Comparison of ENCODE assay signal across 10 cellular contexts in the genomic region with DNA sequence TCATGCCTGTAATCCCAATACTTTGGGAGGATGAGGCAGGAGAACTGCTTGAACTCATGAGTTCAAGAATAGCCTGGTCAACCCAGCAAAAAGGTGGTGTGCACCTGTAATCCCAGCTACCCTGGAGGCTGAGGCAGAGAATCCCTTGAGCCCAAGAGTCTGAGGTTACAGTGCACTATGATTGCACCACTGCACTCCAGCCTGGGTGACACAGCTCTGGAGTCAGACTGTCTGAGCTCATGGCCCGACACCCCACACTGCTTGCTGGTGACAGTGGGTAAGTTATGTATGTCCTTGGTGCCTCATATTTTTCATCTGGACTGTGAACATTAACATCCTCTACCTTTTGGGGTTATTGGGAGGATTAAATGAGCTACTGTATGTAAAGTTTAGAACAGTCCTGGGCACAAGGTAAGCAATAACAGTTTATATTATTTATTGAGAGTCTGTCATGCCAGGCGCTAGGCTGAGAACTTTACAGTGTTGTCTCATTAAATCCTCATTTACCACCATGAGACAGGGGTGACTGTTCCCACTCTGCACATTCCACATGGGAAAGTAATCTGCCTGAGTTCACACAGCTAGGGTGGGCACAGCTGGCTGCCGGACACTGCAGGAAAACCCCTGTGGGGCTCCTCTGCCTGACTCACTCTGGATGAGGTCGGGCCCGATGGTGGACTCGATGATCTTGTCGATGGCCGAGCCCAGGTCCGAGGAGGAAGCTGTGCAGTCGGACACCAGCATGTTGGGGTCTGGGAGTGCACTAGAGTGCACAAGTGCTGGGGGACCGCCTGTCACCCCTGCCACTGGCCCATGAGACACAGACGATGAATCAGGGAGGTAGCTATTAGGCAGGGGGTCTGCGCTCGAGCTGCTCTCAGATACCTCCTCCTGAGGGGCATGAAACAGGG. TPM values are rescaled to one million over a fixed set of nuclear protein-coding genes. Genes with fewer than 3 reads are reported as not detected.
DNase-seq lines count a peak whose midpoint lies in the region; ATAC-seq, FAIRE-seq and TF ChIP-seq lines count a peak whose summit lies in the region.
"Had no signal": no experiment of that assay in that cellular context is flagged by ENCODE, and none has a peak within 500 bp of the region (broad histone marks: within the 10 kb centered on the region; RNA-seq: fewer than 3 reads in every experiment).

No MANE protein-coding gene starts in this region.

- H3K9me3 ChIP-seq in GM12878 (replicated peaks; ENCODE audit: control insufficient read depth, insufficient read depth, low read length) (no peaks in the 10 kb centered on the region; the same call in 2 of the 3 replicates), stomach (no peaks in the 10 kb centered on the region)

- intact Hi-C loops in CD14-positive monocyte (cut with micrococcal nuclease): no loop called here
- intact Hi-C loops in GM12878 (cut with micrococcal nuclease; ENCODE audit: unreplicated experiment): no loop called here
- intact Hi-C loops in stomach (cut with DNase I; ENCODE audit: low total_unique reads): loop anchor here (10.0 kb wide), 1 partner anchor 154 kb away; the partner anchor contains the start of gene UBE2C

- ATAC-seq in GM12878: no peak
- ATAC-seq in natural killer cell treated with Interleukin-12 subunit alpha and Interleukin-12 subunit beta and Interleukin-15 and Interleukin-18, amount 100 ng/mL, for 72 hours: no peak
- ATAC-seq in HG03025 (IDR thresholded peaks at IDR 0.05; ENCODE audit: low FRiP score, unreplicated experiment): no peak
- ATAC-seq in GM21447 (IDR thresholded peaks at IDR 0.05; ENCODE audit: unreplicated experiment): no peak
- ATAC-seq: esophagus mucosa had no signal

- H3K4me1 Mint-ChIP-seq in CD14-positive monocyte (peaks cover 31% of the 10 kb centered on the region), HFFc6 (ENCODE audit: low read depth) (peaks cover 31% of the 10 kb centered on the region)
- H3K4me1 Mint-ChIP-seq in natural killer cell treated with Interleukin-12 subunit alpha and Interleukin-12 subunit beta and Interleukin-15 and Interleukin-18, amount 100 ng/mL, for 72 hours (ENCODE audit: low read depth in 2 of 2): peaks cover 17 to 22% of the 10 kb centered on the region in 2 donors

- peak overlapping the region; percentile 81; the same call in 1 of the 2 replicates for H3K4me3 ChIP-seq in GM12878
- H3K4me3 ChIP-seq in stomach: peak overlapping the region in 2 of 4 donors; percentile 81 to 96

- RAD21 ChIA-PET in GM12878 (lab: Charles Lee; ENCODE audit: unreplicated experiment): interaction anchor here (1.1 to 4.1 kb wide), 9 partner anchors 8 to 169 kb away, joined by 3 to 26 read pairs (median 13); partner anchors contain the start of genes PCIF1 and UBE2C

- H3K27ac Mint-ChIP-seq in CD14-positive monocyte: peak overlapping the region in 5 of 7 donors; percentile 23 to 100 (median 45)
- peak overlapping the region; percentile 100 for H3K27ac Mint-ChIP-seq in HFFc6
- peak overlapping the region in 1 of 2 donors; percentile 95 for H3K27ac Mint-ChIP-seq in natural killer cell treated with Interleukin-12 subunit alpha and Interleukin-12 subunit beta and Interleukin-15 and Interleukin-18, amount 100 ng/mL, for 72 hours

- H3K36me3 ChIP-seq in GM12878 (ENCODE audit: control insufficient read depth in 2 of 2, insufficient read depth in 2 of 2, low read length in 1 of 2): peaks cover 8 to 23% of the 10 kb centered on the region in 2 experiments
- H3K36me3 ChIP-seq in stomach: peaks cover 51 to 57% (median 56%) of the 10 kb centered on the region in 4 donors

- SMC1A ChIA-PET in GM12878 (lab: Charles Lee; ENCODE audit: uncharacterized antibody, unreplicated experiment): interaction anchor here (0.7 to 3.6 kb wide), 18 partner anchors 9 to 440 kb away, joined by 3 to 34 read pairs (median 5); partner anchors contain the start of genes PCIF1 and UBE2C

- no peak for TF ChIP-seq EP300 in GM12878 (IDR thresholded peaks at IDR 0.05; ENCODE audit: borderline replicate concordance in 1 of 2, control insufficient read depth in 1 of 2, low read depth in 2 of 2, low read length in 2 of 2)
- no peak for TF ChIP-seq EP300 in stomach (IDR thresholded peaks at IDR 0.05)

- BruUV-seq in GM12878 (replicated peaks; lab: Mats Ljungman, UMichigan): no TSS peak

- FAIRE-seq in GM12878 (lab: Jason Lieb, UNC): no peak

- H3K27me3 ChIP-seq in GM12878 (replicated peaks in 1 of 2; ENCODE audit: control insufficient read depth in 2 of 2, insufficient read depth in 2 of 2, low read length in 1 of 2) (no peaks in the 10 kb centered on the region), stomach (no peaks in the 10 kb centered on the region)

- H3K9me3 Mint-ChIP-seq in CD14-positive monocyte (no peaks in the 10 kb centered on the region), HFFc6 (no peaks in the 10 kb centered on the region)
- no peaks in the 10 kb centered on the region for H3K9me3 Mint-ChIP-seq in natural killer cell treated with Interleukin-12 subunit alpha and Interleukin-12 subunit beta and Interleukin-15 and Interleukin-18, amount 100 ng/mL, for 72 hours

- in situ Hi-C loops in GM12878 (cut with MboI): no loop called here

- H3K27ac ChIP-seq in GM12878 (ENCODE audit: control insufficient read depth, insufficient read depth) (0 out of 2 replicates have a peak overlapping the region, but pooled peaks have one; percentile 20), stomach (peak overlapping the region in 2 of 5 donors; percentile 99)

- no peaks in the 10 kb centered on the region for H3K27me3 Mint-ChIP-seq in CD14-positive monocyte (ENCODE audit: low read depth in 3 of 3)
- peaks cover 4% of the 10 kb centered on the region for H3K27me3 Mint-ChIP-seq in HFFc6 (ENCODE audit: insufficient read depth)
- H3K27me3 Mint-ChIP-seq in natural killer cell treated with Interleukin-12 subunit alpha and Interleukin-12 subunit beta and Interleukin-15 and Interleukin-18, amount 100 ng/mL, for 72 hours: no peaks in the 10 kb centered on the region

- H3K36me3 Mint-ChIP-seq in CD14-positive monocyte (peaks cover 39 to 55% of the 10 kb centered on the region in 2 donors), HFFc6 (ENCODE audit: low read depth) (peaks cover 9% of the 10 kb centered on the region; the same call in 1 of the 2 replicates)
- H3K36me3 Mint-ChIP-seq in natural killer cell treated with Interleukin-12 subunit alpha and Interleukin-12 subunit beta and Interleukin-15 and Interleukin-18, amount 100 ng/mL, for 72 hours: peaks cover 10% of the 10 kb centered on the region

- H3K4me1 ChIP-seq in GM12878 (ENCODE audit: control insufficient read depth, insufficient read depth, low read length): peaks cover 9% of the 10 kb centered on the region
- peaks cover 13 to 40% (median 31%) of the 10 kb centered on the region in 4 donors for H3K4me1 ChIP-seq in stomach

- CTCF ChIA-PET in GM12878 (lab: Yijun Ruan, JAX): interaction anchor here (0.7 to 12.1 kb wide), 44 partner anchors 9 to 719 kb away, joined by 3 to 151 read pairs (median 5); partner anchors contain the start of genes ACOT8, DNTTIP1, MMP9 and PCIF1

- no peak for TF ChIP-seq RAD21 in GM12878 (IDR thresholded peaks at IDR 0.05; ENCODE audit: insufficient read depth, low read depth, low read length)

- TF ChIP-seq POLR2A in GM12878 (IDR thresholded peaks at IDR 0.05; ENCODE audit: low read depth, low read length): no peak
- no peak for TF ChIP-seq POLR2A in stomach (IDR thresholded peaks at IDR 0.05)

- H2AFZ ChIP-seq in GM12878 (ENCODE audit: control insufficient read depth, low read depth, low read length): no peak overlapping the region

- DNase-seq in CD14-positive monocyte (ENCODE audit: low spot score) (peak; percentile 43), HFFc6 (peak; percentile 29), GM12878 (ENCODE audit: low read depth, low spot score) (no peak), stomach (no peak), kidney glomerular epithelial cell (lab: John Stamatoyannopoulos, UW) (no peak)
- no peak for DNase-seq in natural killer cell treated with Interleukin-12 subunit alpha and Interleukin-12 subunit beta and Interleukin-15 and Interleukin-18, amount 100 ng/mL, for 72 hours (ENCODE audit: low spot score)
- DNase-seq: NCI-H187 had no signal

- no peak for TF ChIP-seq CTCF in CD14-positive monocyte (IDR thresholded peaks at IDR 0.05)
- TF ChIP-seq CTCF in HFFc6 (IDR thresholded peaks at IDR 0.05): no peak
- no peak for TF ChIP-seq CTCF in GM12878 (IDR thresholded peaks at IDR 0.05 in 2 of 3, conservative IDR thresholded peaks at IDR 0.05 in 1 of 3; ENCODE audit: control insufficient read depth in 2 of 3, extremely low read depth in 1 of 3, insufficient read depth in 1 of 3, low read depth in 3 of 3, low read length in 3 of 3)
- no peak for TF ChIP-seq CTCF in stomach (IDR thresholded peaks at IDR 0.05)

- H3K9ac ChIP-seq in GM12878 (ENCODE audit: control insufficient read depth, insufficient read depth, low read length): peak overlapping the region; percentile 18

- POLR2A ChIA-PET in GM12878 (lab: Charles Lee): interaction anchor here (1.1 to 3.5 kb wide), 5 partner anchors 8 to 77 kb away, joined by 3 to 50 read pairs (median 9); partner anchors contain the start of genes CTSA, NEURL2 and PCIF1

- H3K4me2 ChIP-seq in GM12878 (ENCODE audit: control insufficient read depth, insufficient read depth): peak overlapping the region; percentile 83

- H3K4me3 Mint-ChIP-seq in CD14-positive monocyte (no peak overlapping the region), HFFc6 (peak overlapping the region; percentile 86)
- peak overlapping the region; percentile 99 for H3K4me3 Mint-ChIP-seq in natural killer cell treated with Interleukin-12 subunit alpha and Interleukin-12 subunit beta and Interleukin-15 and Interleukin-18, amount 100 ng/mL, for 72 hours

- H3K79me2 ChIP-seq in GM12878 (ENCODE audit: control insufficient read depth, insufficient read depth, low read length): peaks cover 34% of the 10 kb centered on the region

- WGBS in GM12878 (ENCODE audit: insufficient coverage, insufficient replicate concordance, low lambda C conversion rate, missing lambda C conversion rate): 94% methylated on average over 14 of the region's 14 CpGs
- WGBS in stomach, 5 donors: 78 to 91% (median 88%) methylated on average over 12 to 14 of the region's 14 CpGs

- no peaks in the 10 kb centered on the region for H4K20me1 ChIP-seq in GM12878 (ENCODE audit: control insufficient read depth, insufficient read depth)

RNA-seq across cellular contexts. Expression of gene ZNF335, which starts 2.9 kb away (rescaled TPM):
- polyA plus RNA-seq in CD14-positive monocyte (1 to 10 TPM; 2.7 to 3.1 TPM), GM12878 (2011; rRNA removed) (5.0 and 11.4 TPM in 2 replicates), GM12878 (2014; fragmentation: Illumina TruSeq; extraction: Trizol) (3.4 and 12.5 TPM in 2 replicates), GM12878 (2014; fragmentation: Nextera tagmentation; extraction: Ambion mirVana) (1 to 10 TPM in 1 of 2 experiments, under 1 TPM in 1; 0.74 to 1.2 TPM), GM12878 (2014; rRNA removed) (24.8 and 27.2 TPM in 2 replicates), GM12878 (2016; fragmentation: Nextera tagmentation; extraction: Ambion mirVana) (10 to 100 TPM; 16.5 to 19.5 TPM), stomach (10 to 100 TPM in 1 of 3 donors, 1 to 10 TPM in 2; 7.2 to 12.0 (median 9.3) TPM)
- total RNA-seq in HFFc6 (2021; fragmentation: NEBNext Ultra II Directional; extraction: Animal tissue kit (Norgen Biotek cat#: 25700)): 10 to 100 TPM; 13.1 to 14.6 (median 13.5) TPM
- total RNA-seq in GM12878 (2013; cell fraction: nucleolus; rRNA removed): 110 and 127 TPM in 2 replicates
- total RNA-seq in GM12878 (2014; rRNA removed) (19.9 and 24.2 TPM in 2 replicates), GM12878 (2014; rRNA removed; fragmentation: Illumina TruSeq; extraction: Trizol) (10.5 and 12.3 TPM in 2 replicates), GM12878 (2021) (25.0 and 30.1 TPM in 2 replicates), stomach (10 to 100 TPM in 4 of 5 donors, 1 to 10 TPM in 1; 8.3 to 72.3 (median 38.5) TPM)
- polyA plus RNA-seq in GM12878 (2011; ENCODE audit: low read depth): 6.9 TPM
- polyA plus RNA-seq in GM12878 (2011; cell fraction: cytosol; rRNA removed): 13.1 and 18.1 TPM in 2 replicates
- 80.6 and 103 TPM in 2 replicates for polyA plus RNA-seq in GM12878 (2011; cell fraction: nucleus; rRNA removed)
- polyA plus RNA-seq in GM12878 (2012): 13.7 and 15.3 TPM in 2 replicates
- polyA minus RNA-seq in GM12878 (2011; rRNA and poly(A)+ RNA removed): 28.2 and 32.4 TPM in 2 replicates
- 6.3 and 9.9 TPM in 2 replicates for polyA minus RNA-seq in GM12878 (2011; cell fraction: cytosol; rRNA and poly(A)+ RNA removed)
- polyA minus RNA-seq in GM12878 (2011; cell fraction: nucleus; rRNA and poly(A)+ RNA removed): 45.3 and 81.1 TPM in 2 replicates
- 10 to 100 TPM; 44.4 to 62.6 TPM for total RNA-seq in natural killer cell treated with Interleukin-12 subunit alpha and Interleukin-12 subunit beta and Interleukin-15 and Interleukin-18, amount 100 ng/mL, for 72 hours

RNA-seq across cellular contexts. Expression of gene PCIF1, which starts 34.6 kb away (rescaled TPM):
- polyA plus RNA-seq in CD14-positive monocyte: 10 to 100 TPM; 50.4 to 54.9 TPM
- total RNA-seq in HFFc6 (2021; fragmentation: NEBNext Ultra II Directional; extraction: Animal tissue kit (Norgen Biotek cat#: 25700)): 10 to 100 TPM; 14.8 to 23.1 (median 19.5) TPM
- total RNA-seq in GM12878 (2013; cell fraction: nucleolus; rRNA removed): 23.3 and 27.4 TPM in 2 replicates
- total RNA-seq in GM12878 (2014; rRNA removed): 13.8 and 14.3 TPM in 2 replicates
- total RNA-seq in GM12878 (2014; rRNA removed; fragmentation: Illumina TruSeq; extraction: Trizol): 7.7 and 9.9 TPM in 2 replicates
- total RNA-seq in GM12878 (2021): 29.2 and 29.9 TPM in 2 replicates
- 18.3 TPM for polyA plus RNA-seq in GM12878 (2011; ENCODE audit: low read depth)
- polyA plus RNA-seq in GM12878 (2011; rRNA removed): 9.6 and 13.3 TPM in 2 replicates
- polyA plus RNA-seq in GM12878 (2011; cell fraction: cytosol; rRNA removed): 23.5 and 24.0 TPM in 2 replicates
- polyA plus RNA-seq in GM12878 (2011; cell fraction: nucleus; rRNA removed): 53.5 and 55.4 TPM in 2 replicates
- 26.9 and 34.4 TPM in 2 replicates for polyA plus RNA-seq in GM12878 (2012)
- 13.4 and 23.4 TPM in 2 replicates for polyA plus RNA-seq in GM12878 (2014; fragmentation: Illumina TruSeq; extraction: Trizol)
- polyA plus RNA-seq in GM12878 (2014; fragmentation: Nextera tagmentation; extraction: Ambion mirVana): 10 to 100 TPM in 1 of 2 experiments, 1 to 10 TPM in 1; 8.4 to 10.1 TPM
- polyA plus RNA-seq in GM12878 (2014; rRNA removed): 21.4 and 22.5 TPM in 2 replicates
- polyA plus RNA-seq in GM12878 (2016; fragmentation: Nextera tagmentation; extraction: Ambion mirVana): 10 to 100 TPM; 32.7 to 32.9 TPM
- 15.1 and 24.4 TPM in 2 replicates for polyA minus RNA-seq in GM12878 (2011; rRNA and poly(A)+ RNA removed)
- 9.4 and 9.8 TPM in 2 replicates for polyA minus RNA-seq in GM12878 (2011; cell fraction: cytosol; rRNA and poly(A)+ RNA removed)
- polyA minus RNA-seq in GM12878 (2011; cell fraction: nucleus; rRNA and poly(A)+ RNA removed): 27.7 and 40.9 TPM in 2 replicates
- total RNA-seq in natural killer cell treated with Interleukin-12 subunit alpha and Interleukin-12 subunit beta and Interleukin-15 and Interleukin-18, amount 100 ng/mL, for 72 hours: 10 to 100 TPM; 33.7 to 41.1 TPM
- 10 to 100 TPM; 22.2 to 41.4 (median 32.5) TPM for total RNA-seq in stomach
- polyA plus RNA-seq in stomach: 10 to 100 TPM; 21.0 to 25.1 (median 21.1) TPM

RNA-seq across cellular contexts. Expression of gene MMP9, which starts 39.7 kb away (rescaled TPM):
- polyA plus RNA-seq in CD14-positive monocyte: 1 to 10 TPM in 1 of 2 donors, under 1 TPM in 1; 0.88 to 1.6 TPM
- not detected for total RNA-seq in HFFc6 (2021; fragmentation: NEBNext Ultra II Directional; extraction: Animal tissue kit (Norgen Biotek cat#: 25700))
- 0.15 TPM in 1 of 2 replicates, not detected in the other for total RNA-seq in GM12878 (2013; cell fraction: nucleolus; rRNA removed)
- 0.06 and 0.49 TPM in 2 replicates for total RNA-seq in GM12878 (2014; rRNA removed)
- 0.09 TPM in 1 of 2 replicates, not detected in the other for total RNA-seq in GM12878 (2014; rRNA removed; fragmentation: Illumina TruSeq; extraction: Trizol)
- 0.23 and 0.48 TPM in 2 replicates for total RNA-seq in GM12878 (2021)
- polyA plus RNA-seq in GM12878 (2011; ENCODE audit: low read depth): not detected
- polyA plus RNA-seq in GM12878 (2011; rRNA removed): 0.20 and 0.34 TPM in 2 replicates
- polyA plus RNA-seq in GM12878 (2011; cell fraction: cytosol; rRNA removed): 0.64 and 0.75 TPM in 2 replicates
- polyA plus RNA-seq in GM12878 (2011; cell fraction: nucleus; rRNA removed): 1.8 TPM in 2 replicates
- 0.28 TPM in 2 replicates for polyA plus RNA-seq in GM12878 (2012)
- polyA plus RNA-seq in GM12878 (2014; fragmentation: Illumina TruSeq; extraction: Trizol): 0.10 TPM in 1 of 2 replicates, not detected in the other
- under 1 TPM in 1 of 2 experiments, not detected in 1; 0.04 TPM for polyA plus RNA-seq in GM12878 (2014; fragmentation: Nextera tagmentation; extraction: Ambion mirVana)
- 0.09 and 0.18 TPM in 2 replicates for polyA plus RNA-seq in GM12878 (2014; rRNA removed)
- under 1 TPM; 0.09 to 0.20 TPM for polyA plus RNA-seq in GM12878 (2016; fragmentation: Nextera tagmentation; extraction: Ambion mirVana)
- 0.15 and 0.31 TPM in 2 replicates for polyA minus RNA-seq in GM12878 (2011; rRNA and poly(A)+ RNA removed)
- 0.94 and 1.0 TPM in 2 replicates for polyA minus RNA-seq in GM12878 (2011; cell fraction: cytosol; rRNA and poly(A)+ RNA removed)
- polyA minus RNA-seq in GM12878 (2011; cell fraction: nucleus; rRNA and poly(A)+ RNA removed): 0.36 TPM in 1 of 2 replicates, not detected in the other
- total RNA-seq in natural killer cell treated with Interleukin-12 subunit alpha and Interleukin-12 subunit beta and Interleukin-15 and Interleukin-18, amount 100 ng/mL, for 72 hours: under 1 TPM in 1 of 2 donors, not detected in 1; 0.17 TPM
- total RNA-seq in stomach: 1 to 10 TPM in 2 of 5 donors, not detected in 3; 1.3 to 5.1 TPM
- 1 to 10 TPM in 2 of 3 donors, under 1 TPM in 1; 0.31 to 1.9 (median 1.2) TPM for polyA plus RNA-seq in stomach

RNA-seq across cellular contexts. Expression of gene PLTP, which starts 57.1 kb away (rescaled TPM):
- polyA plus RNA-seq in CD14-positive monocyte (1 to 10 TPM; 2.9 to 3.0 TPM), GM12878 (2011; rRNA removed) (3.1 and 4.9 TPM in 2 replicates), GM12878 (2014; fragmentation: Illumina TruSeq; extraction: Trizol) (2.6 and 6.1 TPM in 2 replicates), GM12878 (2014; fragmentation: Nextera tagmentation; extraction: Ambion mirVana) (1 to 10 TPM; 1.6 TPM), GM12878 (2014; rRNA removed) (9.1 and 9.9 TPM in 2 replicates), GM12878 (2016; fragmentation: Nextera tagmentation; extraction: Ambion mirVana) (10 to 100 TPM; 12.4 to 17.0 TPM), stomach (10 to 100 TPM; 51.5 to 58.6 (median 53.2) TPM)
- 10 to 100 TPM in 5 of 6 experiments, 1 to 10 TPM in 1; 8.3 to 13.6 (median 11.1) TPM for total RNA-seq in HFFc6 (2021; fragmentation: NEBNext Ultra II Directional; extraction: Animal tissue kit (Norgen Biotek cat#: 25700))
- 14.6 and 15.7 TPM in 2 replicates for total RNA-seq in GM12878 (2013; cell fraction: nucleolus; rRNA removed)
- total RNA-seq in GM12878 (2014; rRNA removed) (9.2 and 10.6 TPM in 2 replicates), GM12878 (2014; rRNA removed; fragmentation: Illumina TruSeq; extraction: Trizol) (4.0 and 4.1 TPM in 2 replicates), GM12878 (2021) (9.7 and 10.8 TPM in 2 replicates), stomach (100 to 1,000 TPM in 2 of 5 donors, 10 to 100 TPM in 3; 22.0 to 313 (median 70.1) TPM)
- 5.7 TPM for polyA plus RNA-seq in GM12878 (2011; ENCODE audit: low read depth)
- 8.8 and 9.1 TPM in 2 replicates for polyA plus RNA-seq in GM12878 (2011; cell fraction: cytosol; rRNA removed)
- polyA plus RNA-seq in GM12878 (2011; cell fraction: nucleus; rRNA removed): 4.1 and 4.6 TPM in 2 replicates
- polyA plus RNA-seq in GM12878 (2012): 11.3 and 16.6 TPM in 2 replicates
- 2.6 and 6.4 TPM in 2 replicates for polyA minus RNA-seq in GM12878 (2011; rRNA and poly(A)+ RNA removed)
- 0.62 and 0.94 TPM in 2 replicates for polyA minus RNA-seq in GM12878 (2011; cell fraction: cytosol; rRNA and poly(A)+ RNA removed)
- 0.77 and 1.5 TPM in 2 replicates for polyA minus RNA-seq in GM12878 (2011; cell fraction: nucleus; rRNA and poly(A)+ RNA removed)
- total RNA-seq in natural killer cell treated with Interleukin-12 subunit alpha and Interleukin-12 subunit beta and Interleukin-15 and Interleukin-18, amount 100 ng/mL, for 72 hours: 1 to 10 TPM; 3.0 to 8.8 TPM

RNA-seq across cellular contexts. Expression of gene SLC12A5, which starts 60.0 kb away (rescaled TPM):
- polyA plus RNA-seq in CD14-positive monocyte: not detected
- total RNA-seq in HFFc6 (2021; fragmentation: NEBNext Ultra II Directional; extraction: Animal tissue kit (Norgen Biotek cat#: 25700)): under 1 TPM in 5 of 6 experiments, not detected in 1; 0.18 to 0.82 (median 0.52) TPM
- total RNA-seq in GM12878 (2013; cell fraction: nucleolus; rRNA removed): 0.23 TPM in 1 of 2 replicates, not detected in the other
- total RNA-seq in GM12878 (2014; rRNA removed): 0.05 and 0.34 TPM in 2 replicates
- 0.72 TPM in 1 of 2 replicates, not detected in the other for total RNA-seq in GM12878 (2014; rRNA removed; fragmentation: Illumina TruSeq; extraction: Trizol)
- 2.7 and 3.1 TPM in 2 replicates for total RNA-seq in GM12878 (2021)
- polyA plus RNA-seq in GM12878 (2011; ENCODE audit: low read depth): not detected
- polyA plus RNA-seq in GM12878 (2011; rRNA removed): 1.0 and 1.7 TPM in 2 replicates
- 2.2 and 6.3 TPM in 2 replicates for polyA plus RNA-seq in GM12878 (2011; cell fraction: cytosol; rRNA removed)
- 1.1 and 2.2 TPM in 2 replicates for polyA plus RNA-seq in GM12878 (2011; cell fraction: nucleus; rRNA removed)
- polyA plus RNA-seq in GM12878 (2012): 2.6 and 3.2 TPM in 2 replicates
- 1.9 TPM in 1 of 2 replicates, not detected in the other for polyA plus RNA-seq in GM12878 (2014; fragmentation: Illumina TruSeq; extraction: Trizol)
- polyA plus RNA-seq in GM12878 (2014; fragmentation: Nextera tagmentation; extraction: Ambion mirVana): under 1 TPM; 0.26 to 0.37 TPM
- 1.3 and 1.6 TPM in 2 replicates for polyA plus RNA-seq in GM12878 (2014; rRNA removed)
- 1 to 10 TPM; 1.0 to 1.7 TPM for polyA plus RNA-seq in GM12878 (2016; fragmentation: Nextera tagmentation; extraction: Ambion mirVana)
- polyA minus RNA-seq in GM12878 (2011; rRNA and poly(A)+ RNA removed): 2.4 TPM in 1 of 2 replicates, not detected in the other
- not detected in 2 replicates for polyA minus RNA-seq in GM12878 (2011; cell fraction: cytosol; rRNA and poly(A)+ RNA removed)
- polyA minus RNA-seq in GM12878 (2011; cell fraction: nucleus; rRNA and poly(A)+ RNA removed): 0.12 and 0.38 TPM in 2 replicates
- not detected for total RNA-seq in natural killer cell treated with Interleukin-12 subunit alpha and Interleukin-12 subunit beta and Interleukin-15 and Interleukin-18, amount 100 ng/mL, for 72 hours
- total RNA-seq in stomach: 1 to 10 TPM in 1 of 5 donors, not detected in 4; 1.3 TPM
- 1 to 10 TPM in 2 of 3 donors, under 1 TPM in 1; 0.93 to 6.2 (median 5.5) TPM for polyA plus RNA-seq in stomach
- total RNA-seq: esophagus mucosa had no signal

Comparison
In these comparisons a context has a peak if more than half of its experiments do, and no peak if none do; other contexts are left out.
1. DNase-seq: peak in CD14-positive monocyte (single experiment) and HFFc6 (single experiment); none in GM12878 (single experiment), natural killer cell treated with Interleukin-12 subunit alpha and Interleukin-12 subunit beta and Interleukin-15 and Interleukin-18, amount 100 ng/mL, for 72 hours (single experiment), stomach (single experiment) and kidney glomerular epithelial cell (single experiment).
2. H3K4me3 Mint-ChIP-seq: peak in HFFc6 (single experiment) and natural killer cell treated with Interleukin-12 subunit alpha and Interleukin-12 subunit beta and Interleukin-15 and Interleukin-18, amount 100 ng/mL, for 72 hours (single experiment); none in CD14-positive monocyte (0 of 2).